11 cellular contexts compared by ENCODE assay signal in the genomic region with DNA sequence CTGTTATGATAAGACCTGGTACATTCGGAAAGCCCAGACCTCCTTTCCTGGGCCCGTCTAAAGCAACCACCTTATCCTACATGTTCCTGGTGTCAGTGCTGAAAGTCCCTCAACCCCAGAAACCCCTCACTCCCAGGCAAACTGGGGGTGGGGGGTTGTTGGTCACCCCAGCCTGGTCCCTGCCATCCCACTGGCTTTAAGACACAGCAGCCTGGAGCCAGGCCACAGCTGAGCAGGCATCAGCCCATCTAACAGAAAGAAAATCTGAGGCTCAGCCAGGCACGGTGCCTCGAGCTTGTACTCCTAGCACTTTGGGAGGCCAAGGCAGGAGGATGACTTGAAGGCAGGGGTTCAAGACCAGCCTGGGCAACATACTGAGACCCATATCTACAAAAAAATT. TPM values are rescaled to one million over a fixed set of nuclear protein-coding genes. Genes with fewer than 3 reads are reported as not detected.
DNase-seq lines count a peak whose midpoint lies in the region; ATAC-seq, FAIRE-seq and TF ChIP-seq lines count a peak whose summit lies in the region.
"Had no signal": no experiment of that assay in that cellular context is flagged by ENCODE, and none has a peak within 500 bp of the region (broad histone marks: within the 10 kb centered on the region; RNA-seq: fewer than 3 reads in every experiment).

No MANE protein-coding gene starts in this region.

- WGBS in HepG2 (ENCODE audit: low lambda C conversion rate): 57% methylated on average over 3 of the region's 4 CpGs

- H2AFZ ChIP-seq in HepG2 (ENCODE audit: low read length): no peak overlapping the region

- H3K9me3 ChIP-seq in HepG2 (ENCODE audit: low read length): no peaks in the 10 kb centered on the region

- TF ChIP-seq CTCF in HepG2 (CRISPR knock-in tag; IDR thresholded peaks at IDR 0.05): no peak

- peaks cover 31% of the 10 kb centered on the region for H3K4me1 ChIP-seq in HepG2 (ENCODE audit: insufficient read depth, low read length)

- no peak for TF ChIP-seq POLR2A in HepG2 (IDR thresholded peaks at IDR 0.05; ENCODE audit: insufficient read depth in 1 of 2, low read depth in 2 of 2, low read length in 2 of 2)

- TF ChIP-seq RAD21 in HepG2 (CRISPR knock-in tag; IDR thresholded peaks at IDR 0.05): no peak

- no peaks in the 10 kb centered on the region for H4K20me1 ChIP-seq in HepG2 (ENCODE audit: insufficient read depth, low read length)

- H3K27me3 ChIP-seq in HepG2 (ENCODE audit: control insufficient read depth in 1 of 2, insufficient read depth in 2 of 2, low read length in 2 of 2): peaks cover 4 to 35% of the 10 kb centered on the region in 2 experiments; a peak in 4 of 5 replicates

- peak overlapping the region; percentile 65; the same call in 1 of the 2 replicates for H3K4me2 ChIP-seq in HepG2 (ENCODE audit: low read depth, low read length)

- CTCF ChIA-PET in HepG2 (lab: Yijun Ruan, JAX; ENCODE audit: low intra/inter-chr PET ratio, low total read pairs): no interaction called here

- in situ Hi-C loops in HepG2 (cut with HindIII; ENCODE audit: extremely low pct_ligation_motif_present, low pct_unique_long_range_greater_than_20kb): no loop called here

- H3K27ac ChIP-seq in HepG2 (ENCODE audit: extremely low read length, insufficient read depth, low read length) (no peak overlapping the region), substantia nigra (ENCODE audit: low read depth, low read length, poor library complexity, severe bottlenecking) (peak overlapping the region; percentile 3)

- POLR2A ChIA-PET in HepG2 (lab: Yijun Ruan, JAX): no interaction called here

- BruUV-seq in HepG2 (replicated peaks; lab: Mats Ljungman, UMichigan): no TSS peak

- no peaks in the 10 kb centered on the region for H3K79me2 ChIP-seq in HepG2 (ENCODE audit: insufficient read depth, low read length)

- DNase-seq in activated CD4-positive, alpha-beta T cell treated with anti-CD3 and anti-CD28 coated beads for 48 hours: peak; percentile 40
- no peak for DNase-seq in activated CD4-positive, alpha-beta T cell treated with anti-CD3 and anti-CD28 coated beads for 1 hour
- peak; percentile 50 to 56 for DNase-seq in activated T-cell treated with anti-CD3 and anti-CD28 coated beads, Interleukin-2, amount 50 U/mL, for 48 hours
- DNase-seq in HepG2 (ENCODE audit: low spot score) (no peak), substantia nigra (lab: John Stamatoyannopoulos, UW) (no peak), NCI-H446 (lab: John Stamatoyannopoulos, UW) (no peak), germinal center (ENCODE audit: low spot score) (no peak)
- DNase-seq: foreskin melanocyte, NCI-H187, SW 1271 had no signal

- H3K9ac ChIP-seq in HepG2 (ENCODE audit: insufficient read depth, low read depth, low read length): peak overlapping the region; percentile 11; the same call in 1 of the 2 replicates

- TF ChIP-seq EP300 in HepG2 (IDR thresholded peaks at IDR 0.05; ENCODE audit: low read depth in 2 of 2, low read length in 2 of 2): no peak
- no peak for TF ChIP-seq EP300 in HepG2 (CRISPR knock-in tag; IDR thresholded peaks at IDR 0.05; ENCODE audit: borderline replicate concordance)

- intact Hi-C loops in HepG2 (cut with micrococcal nuclease; ENCODE audit: unreplicated experiment): no loop called here

- H3K4me3 ChIP-seq in HepG2 (replicated peaks in 1 of 3; ENCODE audit: insufficient read depth in 1 of 3, low read depth in 2 of 3, low read length in 3 of 3): no peak overlapping the region; a peak in 1 of 6 replicates

- H3K36me3 ChIP-seq in HepG2 (replicated peaks in 1 of 2; ENCODE audit: control insufficient read depth in 1 of 2, insufficient read depth in 2 of 2, low read length in 2 of 2): no peaks in the 10 kb centered on the region

- ATAC-seq in HepG2 (no peak), GM21786 (IDR thresholded peaks at IDR 0.05; ENCODE audit: unreplicated experiment) (no peak)

- no peak for FAIRE-seq in HepG2 (lab: Jason Lieb, UNC)

TF ChIP-seq in HepG2, 621 proteins besides CTCF, POLR2A, EP300 and RAD21:
- TF ChIP-seq RARA (CRISPR knock-in tag; IDR thresholded peaks at IDR 0.05): no peak
- TF ChIP-seq NFATC3 (CRISPR knock-in tag; IDR thresholded peaks at IDR 0.05): no peak
- TF ChIP-seq ZZZ3 (CRISPR knock-in tag; IDR thresholded peaks at IDR 0.05; ENCODE audit: borderline replicate concordance): no peak
- TF ChIP-seq, protein P1, sequence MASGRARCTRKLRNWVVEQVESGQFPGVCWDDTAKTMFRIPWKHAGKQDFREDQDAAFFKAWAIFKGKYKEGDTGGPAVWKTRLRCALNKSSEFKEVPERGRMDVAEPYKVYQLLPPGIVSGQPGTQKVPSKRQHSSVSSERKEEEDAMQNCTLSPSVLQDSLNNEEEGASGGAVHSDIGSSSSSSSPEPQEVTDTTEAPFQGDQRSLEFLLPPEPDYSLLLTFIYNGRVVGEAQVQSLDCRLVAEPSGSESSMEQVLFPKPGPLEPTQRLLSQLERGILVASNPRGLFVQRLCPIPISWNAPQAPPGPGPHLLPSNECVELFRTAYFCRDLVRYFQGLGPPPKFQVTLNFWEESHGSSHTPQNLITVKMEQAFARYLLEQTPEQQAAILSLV (CRISPR knock-in tag; IDR thresholded peaks at IDR 0.05; ENCODE audit: borderline replicate concordance): no peak
- TF ChIP-seq ZNF629 (CRISPR knock-in tag; conservative IDR thresholded peaks at IDR 0.05): peak; percentile 69
- no peak for TF ChIP-seq CHCHD3 (CRISPR knock-in tag; IDR thresholded peaks at IDR 0.05)
- no peak for TF ChIP-seq FIP1L1 (IDR thresholded peaks at IDR 0.05; ENCODE audit: borderline replicate concordance, insufficient read depth, low read depth, low read length)

RNA-seq across cellular contexts. Expression of a gene that starts 4.5 kb away (rescaled TPM):
- not detected in 2 replicates for total RNA-seq in HepG2 (2016; rRNA removed; fragmentation: Illumina TruSeq; extraction: Trizol)
- not detected in 2 replicates for total RNA-seq in HepG2 (2016; cell fraction: cytosol; rRNA removed; fragmentation: Illumina TruSeq; extraction: Trizol; ENCODE audit: low read depth)
- total RNA-seq in HepG2 (2016; cell fraction: insoluble cytoplasmic fraction; rRNA removed; fragmentation: Illumina TruSeq; extraction: Trizol): not detected in 2 replicates
- total RNA-seq in HepG2 (2016; cell fraction: membrane; rRNA removed; fragmentation: Illumina TruSeq; extraction: Trizol): not detected in 2 replicates
- not detected in 2 replicates for total RNA-seq in HepG2 (2016; cell fraction: nucleus; rRNA removed; fragmentation: Illumina TruSeq; extraction: Trizol)
- polyA plus RNA-seq in HepG2 (2011; rRNA removed): 0.07 and 0.12 TPM in 2 replicates
- polyA plus RNA-seq in HepG2 (2011; cell fraction: cytosol; rRNA removed): 0.07 and 0.08 TPM in 2 replicates
- polyA plus RNA-seq in HepG2 (2011; cell fraction: nucleus; rRNA removed): 0.14 and 0.16 TPM in 2 replicates
- not detected in 2 replicates for polyA plus RNA-seq in HepG2 (2012)
- not detected in 2 replicates for polyA plus RNA-seq in HepG2 (2016; cell fraction: cytosol; fragmentation: Illumina TruSeq; extraction: Trizol; ENCODE audit: low read depth)
- 0.10 TPM in 1 of 2 replicates, not detected in the other for polyA plus RNA-seq in HepG2 (2016; cell fraction: insoluble cytoplasmic fraction; fragmentation: Illumina TruSeq; extraction: Trizol; ENCODE audit: low read depth)
- polyA plus RNA-seq in HepG2 (2016; cell fraction: membrane; fragmentation: Illumina TruSeq; extraction: Trizol; ENCODE audit: low read depth): not detected in 2 replicates
- not detected in 2 replicates for polyA plus RNA-seq in HepG2 (2016; cell fraction: nucleus; fragmentation: Illumina TruSeq; extraction: Trizol; ENCODE audit: insufficient read depth, low read depth)
- polyA minus RNA-seq in HepG2 (2011; rRNA and poly(A)+ RNA removed; ENCODE audit: low replicate concordance): 0.26 and 2.7 TPM in 2 replicates
- polyA minus RNA-seq in HepG2 (2011; cell fraction: cytosol; rRNA and poly(A)+ RNA removed): not detected in 2 replicates
- polyA minus RNA-seq in HepG2 (2011; cell fraction: nucleus; rRNA and poly(A)+ RNA removed): not detected in 2 replicates

RNA-seq across cellular contexts. Expression of a gene that starts 31.3 kb away (rescaled TPM):
- not detected in 2 replicates for total RNA-seq in HepG2 (2016; rRNA removed; fragmentation: Illumina TruSeq; extraction: Trizol)
- total RNA-seq in HepG2 (2016; cell fraction: cytosol; rRNA removed; fragmentation: Illumina TruSeq; extraction: Trizol; ENCODE audit: low read depth): not detected in 2 replicates
- not detected in 2 replicates for total RNA-seq in HepG2 (2016; cell fraction: insoluble cytoplasmic fraction; rRNA removed; fragmentation: Illumina TruSeq; extraction: Trizol)
- total RNA-seq in HepG2 (2016; cell fraction: membrane; rRNA removed; fragmentation: Illumina TruSeq; extraction: Trizol): not detected in 2 replicates
- not detected in 2 replicates for total RNA-seq in HepG2 (2016; cell fraction: nucleus; rRNA removed; fragmentation: Illumina TruSeq; extraction: Trizol)
- polyA plus RNA-seq in HepG2 (2011; rRNA removed): not detected in 2 replicates
- not detected in 2 replicates for polyA plus RNA-seq in HepG2 (2011; cell fraction: cytosol; rRNA removed)
- polyA plus RNA-seq in HepG2 (2011; cell fraction: nucleus; rRNA removed): not detected in 2 replicates
- polyA plus RNA-seq in HepG2 (2012): not detected in 2 replicates
- polyA plus RNA-seq in HepG2 (2016; cell fraction: cytosol; fragmentation: Illumina TruSeq; extraction: Trizol; ENCODE audit: low read depth): not detected in 2 replicates
- polyA plus RNA-seq in HepG2 (2016; cell fraction: insoluble cytoplasmic fraction; fragmentation: Illumina TruSeq; extraction: Trizol; ENCODE audit: low read depth): not detected in 2 replicates
- polyA plus RNA-seq in HepG2 (2016; cell fraction: membrane; fragmentation: Illumina TruSeq; extraction: Trizol; ENCODE audit: low read depth): not detected in 2 replicates
- polyA plus RNA-seq in HepG2 (2016; cell fraction: nucleus; fragmentation: Illumina TruSeq; extraction: Trizol; ENCODE audit: insufficient read depth, low read depth): not detected in 2 replicates
- polyA minus RNA-seq in HepG2 (2011; rRNA and poly(A)+ RNA removed; ENCODE audit: low replicate concordance): not detected in 2 replicates
- not detected in 2 replicates for polyA minus RNA-seq in HepG2 (2011; cell fraction: cytosol; rRNA and poly(A)+ RNA removed)
- not detected in 2 replicates for polyA minus RNA-seq in HepG2 (2011; cell fraction: nucleus; rRNA and poly(A)+ RNA removed)

Comparison
In these comparisons a context has a peak if more than half of its experiments do, and no peak if none do; other contexts are left out.
1. DNase-seq: peak in activated CD4-positive, alpha-beta T cell treated with anti-CD3 and anti-CD28 coated beads for 48 hours (single experiment) and activated T-cell treated with anti-CD3 and anti-CD28 coated beads, Interleukin-2, amount 50 U/mL, for 48 hours (2 of 2); none in activated CD4-positive, alpha-beta T cell treated with anti-CD3 and anti-CD28 coated beads for 1 hour (single experiment), HepG2 (single experiment), substantia nigra (0 of 49), NCI-H446 (0 of 2) and germinal center (single experiment).